2 cellular contexts compared by ENCODE assay signal in the genomic region with DNA sequence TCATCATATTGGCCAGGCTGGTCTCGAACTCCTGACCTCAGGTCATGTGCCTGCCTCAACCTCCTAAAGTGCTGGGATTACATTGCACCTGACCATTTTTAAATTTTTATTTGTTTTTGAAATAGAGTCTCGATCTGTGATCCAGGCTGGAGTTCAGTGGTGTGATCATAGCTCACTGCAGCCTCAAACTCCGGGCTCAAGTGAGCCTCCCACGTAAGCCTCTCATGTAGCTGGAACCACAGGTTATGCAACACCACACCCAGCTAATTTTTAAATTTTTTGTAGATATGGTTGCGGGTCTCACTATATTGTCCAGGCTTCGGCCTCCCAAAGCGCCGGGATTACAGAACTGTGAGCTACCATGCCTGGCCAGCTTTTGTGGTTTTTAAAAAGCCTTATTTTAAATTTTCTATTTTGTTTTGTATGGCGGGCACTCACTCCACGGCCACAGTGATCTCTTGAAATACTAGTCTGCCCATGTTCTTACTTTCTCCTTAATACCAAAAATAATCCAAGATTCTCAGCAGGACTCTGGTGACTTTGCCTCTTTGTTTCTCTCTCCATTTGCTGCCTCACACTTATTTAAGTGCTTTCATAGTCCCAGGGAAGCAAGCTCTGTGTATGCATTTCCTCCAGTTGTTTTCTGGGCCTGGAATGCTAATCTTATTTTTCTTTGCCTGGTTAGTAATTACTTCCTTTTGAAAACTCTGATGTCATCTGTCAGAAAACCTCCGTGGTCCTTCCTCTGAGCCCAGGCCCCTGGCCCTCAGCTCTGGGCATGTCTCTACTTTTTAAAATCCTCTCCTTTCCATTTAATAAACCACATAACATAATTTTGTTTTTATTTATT.
A peak's percentile ranks its signal among the peaks of the same experiment; 100 is the strongest.
TF ChIP-seq lines count a peak whose summit lies in the region.

No MANE protein-coding gene starts in this region.

TF ChIP-seq in HEK293, 187 proteins besides CTCF, POLR2A, EP300 and RAD21:
- no peak for TF ChIP-seq MZF1 (tag by site-specific recombination; IDR thresholded peaks at IDR 0.05; ENCODE audit: borderline replicate concordance)
- TF ChIP-seq, protein P1, sequence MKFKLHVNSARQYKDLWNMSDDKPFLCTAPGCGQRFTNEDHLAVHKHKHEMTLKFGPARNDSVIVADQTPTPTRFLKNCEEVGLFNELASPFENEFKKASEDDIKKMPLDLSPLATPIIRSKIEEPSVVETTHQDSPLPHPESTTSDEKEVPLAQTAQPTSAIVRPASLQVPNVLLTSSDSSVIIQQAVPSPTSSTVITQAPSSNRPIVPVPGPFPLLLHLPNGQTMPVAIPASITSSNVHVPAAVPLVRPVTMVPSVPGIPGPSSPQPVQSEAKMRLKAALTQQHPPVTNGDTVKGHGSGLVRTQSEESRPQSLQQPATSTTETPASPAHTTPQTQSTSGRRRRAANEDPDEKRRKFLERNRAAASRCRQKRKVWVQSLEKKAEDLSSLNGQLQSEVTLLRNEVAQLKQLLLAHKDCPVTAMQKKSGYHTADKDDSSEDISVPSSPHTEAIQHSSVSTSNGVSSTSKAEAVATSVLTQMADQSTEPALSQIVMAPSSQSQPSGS (tag by site-specific recombination; IDR thresholded peaks at IDR 0.05; ENCODE audit: low read depth) = peak; percentile 15; the same call in 1 of the 2 replicates
- peak; percentile 65; the same call in 1 of the 2 replicates for TF ChIP-seq ZNF121 (tag by site-specific recombination; IDR thresholded peaks at IDR 0.05)
- 0 out of 2 replicates have a peak, but pooled peaks have one; percentile 22 for TF ChIP-seq ZEB2 (tag by site-specific recombination; IDR thresholded peaks at IDR 0.05)
- TF ChIP-seq ZNF132 (tag by site-specific recombination; IDR thresholded peaks at IDR 0.05; ENCODE audit: borderline replicate concordance) = no peak
- TF ChIP-seq SP7 (tag by site-specific recombination; IDR thresholded peaks at IDR 0.05) = peak; percentile 41; the same call in 1 of the 2 replicates
- no peak for TF ChIP-seq HOXC10 (CRISPR knock-in tag; IDR thresholded peaks at IDR 0.05)
- peak; percentile 71 for TF ChIP-seq ZNF558 (tag by site-specific recombination; IDR thresholded peaks at IDR 0.05)
- no peak for TF ChIP-seq ZNF621 (tag by site-specific recombination; IDR thresholded peaks at IDR 0.05)
- peak; percentile 61 for TF ChIP-seq ZNF629 (tag by site-specific recombination; IDR thresholded peaks at IDR 0.05)
- peak; percentile 52; the same call in 1 of the 2 replicates for TF ChIP-seq ZBTB21 (tag by site-specific recombination; IDR thresholded peaks at IDR 0.05)
- no peak for TF ChIP-seq SETDB1 (IDR thresholded peaks at IDR 0.05; ENCODE audit: insufficient read length, low read length)

TF ChIP-seq in HepG2, 621 proteins besides CTCF, POLR2A, EP300 and RAD21:
- TF ChIP-seq, protein P2, sequence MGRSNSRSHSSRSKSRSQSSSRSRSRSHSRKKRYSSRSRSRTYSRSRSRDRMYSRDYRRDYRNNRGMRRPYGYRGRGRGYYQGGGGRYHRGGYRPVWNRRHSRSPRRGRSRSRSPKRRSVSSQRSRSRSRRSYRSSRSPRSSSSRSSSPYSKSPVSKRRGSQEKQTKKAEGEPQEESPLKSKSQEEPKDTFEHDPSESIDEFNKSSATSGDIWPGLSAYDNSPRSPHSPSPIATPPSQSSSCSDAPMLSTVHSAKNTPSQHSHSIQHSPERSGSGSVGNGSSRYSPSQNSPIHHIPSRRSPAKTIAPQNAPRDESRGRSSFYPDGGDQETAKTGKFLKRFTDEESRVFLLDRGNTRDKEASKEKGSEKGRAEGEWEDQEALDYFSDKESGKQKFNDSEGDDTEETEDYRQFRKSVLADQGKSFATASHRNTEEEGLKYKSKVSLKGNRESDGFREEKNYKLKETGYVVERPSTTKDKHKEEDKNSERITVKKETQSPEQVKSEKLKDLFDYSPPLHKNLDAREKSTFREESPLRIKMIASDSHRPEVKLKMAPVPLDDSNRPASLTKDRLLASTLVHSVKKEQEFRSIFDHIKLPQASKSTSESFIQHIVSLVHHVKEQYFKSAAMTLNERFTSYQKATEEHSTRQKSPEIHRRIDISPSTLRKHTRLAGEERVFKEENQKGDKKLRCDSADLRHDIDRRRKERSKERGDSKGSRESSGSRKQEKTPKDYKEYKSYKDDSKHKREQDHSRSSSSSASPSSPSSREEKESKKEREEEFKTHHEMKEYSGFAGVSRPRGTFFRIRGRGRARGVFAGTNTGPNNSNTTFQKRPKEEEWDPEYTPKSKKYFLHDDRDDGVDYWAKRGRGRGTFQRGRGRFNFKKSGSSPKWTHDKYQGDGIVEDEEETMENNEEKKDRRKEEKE (IDR thresholded peaks at IDR 0.05) = no peak
- TF ChIP-seq SOX5 (CRISPR knock-in tag; IDR thresholded peaks at IDR 0.05; ENCODE audit: borderline replicate concordance) (no peak), ZNF121 (CRISPR knock-in tag; IDR thresholded peaks at IDR 0.05) (peak; percentile 76), TGIF2 (CRISPR knock-in tag; IDR thresholded peaks at IDR 0.05) (no peak), ELF3 (CRISPR knock-in tag; IDR thresholded peaks at IDR 0.05) (0 out of 2 replicates have a peak, but pooled peaks have one; percentile 18), KLF11 (CRISPR knock-in tag; IDR thresholded peaks at IDR 0.05) (no peak), ZNF746 (CRISPR knock-in tag; IDR thresholded peaks at IDR 0.05) (no peak), ZNF350 (CRISPR knock-in tag; IDR thresholded peaks at IDR 0.05; ENCODE audit: borderline replicate concordance, low read depth) (no peak)
- TF ChIP-seq, protein P3, sequence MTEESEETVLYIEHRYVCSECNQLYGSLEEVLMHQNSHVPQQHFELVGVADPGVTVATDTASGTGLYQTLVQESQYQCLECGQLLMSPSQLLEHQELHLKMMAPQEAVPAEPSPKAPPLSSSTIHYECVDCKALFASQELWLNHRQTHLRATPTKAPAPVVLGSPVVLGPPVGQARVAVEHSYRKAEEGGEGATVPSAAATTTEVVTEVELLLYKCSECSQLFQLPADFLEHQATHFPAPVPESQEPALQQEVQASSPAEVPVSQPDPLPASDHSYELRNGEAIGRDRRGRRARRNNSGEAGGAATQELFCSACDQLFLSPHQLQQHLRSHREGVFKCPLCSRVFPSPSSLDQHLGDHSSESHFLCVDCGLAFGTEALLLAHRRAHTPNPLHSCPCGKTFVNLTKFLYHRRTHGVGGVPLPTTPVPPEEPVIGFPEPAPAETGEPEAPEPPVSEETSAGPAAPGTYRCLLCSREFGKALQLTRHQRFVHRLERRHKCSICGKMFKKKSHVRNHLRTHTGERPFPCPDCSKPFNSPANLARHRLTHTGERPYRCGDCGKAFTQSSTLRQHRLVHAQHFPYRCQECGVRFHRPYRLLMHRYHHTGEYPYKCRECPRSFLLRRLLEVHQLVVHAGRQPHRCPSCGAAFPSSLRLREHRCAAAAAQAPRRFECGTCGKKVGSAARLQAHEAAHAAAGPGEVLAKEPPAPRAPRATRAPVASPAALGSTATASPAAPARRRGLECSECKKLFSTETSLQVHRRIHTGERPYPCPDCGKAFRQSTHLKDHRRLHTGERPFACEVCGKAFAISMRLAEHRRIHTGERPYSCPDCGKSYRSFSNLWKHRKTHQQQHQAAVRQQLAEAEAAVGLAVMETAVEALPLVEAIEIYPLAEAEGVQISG (CRISPR knock-in tag; IDR thresholded peaks at IDR 0.05) = no peak
- TF ChIP-seq, protein P4, sequence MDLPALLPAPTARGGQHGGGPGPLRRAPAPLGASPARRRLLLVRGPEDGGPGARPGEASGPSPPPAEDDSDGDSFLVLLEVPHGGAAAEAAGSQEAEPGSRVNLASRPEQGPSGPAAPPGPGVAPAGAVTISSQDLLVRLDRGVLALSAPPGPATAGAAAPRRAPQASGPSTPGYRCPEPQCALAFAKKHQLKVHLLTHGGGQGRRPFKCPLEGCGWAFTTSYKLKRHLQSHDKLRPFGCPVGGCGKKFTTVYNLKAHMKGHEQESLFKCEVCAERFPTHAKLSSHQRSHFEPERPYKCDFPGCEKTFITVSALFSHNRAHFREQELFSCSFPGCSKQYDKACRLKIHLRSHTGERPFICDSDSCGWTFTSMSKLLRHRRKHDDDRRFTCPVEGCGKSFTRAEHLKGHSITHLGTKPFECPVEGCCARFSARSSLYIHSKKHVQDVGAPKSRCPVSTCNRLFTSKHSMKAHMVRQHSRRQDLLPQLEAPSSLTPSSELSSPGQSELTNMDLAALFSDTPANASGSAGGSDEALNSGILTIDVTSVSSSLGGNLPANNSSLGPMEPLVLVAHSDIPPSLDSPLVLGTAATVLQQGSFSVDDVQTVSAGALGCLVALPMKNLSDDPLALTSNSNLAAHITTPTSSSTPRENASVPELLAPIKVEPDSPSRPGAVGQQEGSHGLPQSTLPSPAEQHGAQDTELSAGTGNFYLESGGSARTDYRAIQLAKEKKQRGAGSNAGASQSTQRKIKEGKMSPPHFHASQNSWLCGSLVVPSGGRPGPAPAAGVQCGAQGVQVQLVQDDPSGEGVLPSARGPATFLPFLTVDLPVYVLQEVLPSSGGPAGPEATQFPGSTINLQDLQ (CRISPR knock-in tag; IDR thresholded peaks at IDR 0.05) = no peak
- TF ChIP-seq, protein P5, sequence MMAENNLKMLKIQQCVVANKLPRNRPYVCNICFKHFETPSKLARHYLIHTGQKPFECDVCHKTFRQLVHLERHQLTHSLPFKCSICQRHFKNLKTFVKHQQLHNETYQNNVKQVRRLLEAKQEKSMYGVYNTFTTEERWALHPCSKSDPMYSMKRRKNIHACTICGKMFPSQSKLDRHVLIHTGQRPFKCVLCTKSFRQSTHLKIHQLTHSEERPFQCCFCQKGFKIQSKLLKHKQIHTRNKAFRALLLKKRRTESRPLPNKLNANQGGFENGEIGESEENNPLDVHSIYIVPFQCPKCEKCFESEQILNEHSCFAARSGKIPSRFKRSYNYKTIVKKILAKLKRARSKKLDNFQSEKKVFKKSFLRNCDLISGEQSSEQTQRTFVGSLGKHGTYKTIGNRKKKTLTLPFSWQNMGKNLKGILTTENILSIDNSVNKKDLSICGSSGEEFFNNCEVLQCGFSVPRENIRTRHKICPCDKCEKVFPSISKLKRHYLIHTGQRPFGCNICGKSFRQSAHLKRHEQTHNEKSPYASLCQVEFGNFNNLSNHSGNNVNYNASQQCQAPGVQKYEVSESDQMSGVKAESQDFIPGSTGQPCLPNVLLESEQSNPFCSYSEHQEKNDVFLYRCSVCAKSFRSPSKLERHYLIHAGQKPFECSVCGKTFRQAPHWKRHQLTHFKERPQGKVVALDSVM (CRISPR knock-in tag; IDR thresholded peaks at IDR 0.05) = peak; percentile 70; the same call in 1 of the 2 replicates
